In the genomic region with DNA sequence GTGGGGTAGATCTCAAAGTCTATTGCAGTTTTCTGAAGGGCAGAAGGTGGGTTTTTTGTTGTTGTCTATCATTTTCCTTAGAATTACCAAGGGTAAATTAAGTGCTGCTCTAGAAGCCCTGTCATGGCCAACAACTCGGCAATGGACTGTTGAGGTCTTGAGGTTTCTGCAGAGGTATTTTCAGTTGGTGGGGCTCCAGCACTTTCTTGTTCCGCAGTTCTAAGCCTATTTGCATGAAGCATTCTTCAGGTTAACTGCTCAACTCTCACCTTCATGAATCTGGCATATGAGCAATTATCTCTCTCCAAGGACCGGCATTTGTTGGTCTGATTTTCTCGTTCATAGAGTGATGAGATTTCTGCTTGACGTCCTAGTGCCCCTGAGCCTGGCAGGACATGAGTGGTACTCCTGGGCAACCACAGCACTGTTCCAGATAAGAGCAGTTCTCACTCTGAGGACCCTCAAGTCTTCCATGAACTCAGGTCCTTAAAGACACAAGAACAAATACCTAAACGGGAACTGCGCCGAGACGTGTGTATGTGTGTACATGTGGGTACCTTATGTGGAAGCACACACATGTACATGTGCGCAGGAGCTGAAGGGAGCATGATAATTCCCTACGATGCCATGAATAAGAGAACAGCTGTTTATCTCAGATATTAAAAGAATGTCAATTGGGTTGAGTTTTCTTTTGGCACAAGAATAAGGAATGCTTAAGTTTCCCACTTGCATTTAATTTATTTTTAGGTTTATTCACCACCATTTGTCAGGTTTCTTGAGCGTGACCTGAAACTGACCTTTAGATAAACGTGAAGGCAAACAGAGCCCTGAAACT, we compare ENCODE assay signal across 10 cellular contexts.
DNase-seq lines count a peak whose midpoint lies in the region; ATAC-seq, FAIRE-seq and TF ChIP-seq lines count a peak whose summit lies in the region.
"Had no signal": no experiment of that assay in that cellular context is flagged by ENCODE, and none has a peak within 500 bp of the region (broad histone marks: within the 10 kb centered on the region; RNA-seq: fewer than 3 reads in every experiment).

No MANE protein-coding gene starts in this region.

- no peaks in the 10 kb centered on the region for H3K9me2 ChIP-seq in Karpas-422 (replicated peaks; ENCODE audit: insufficient read depth, low read length)

- H3K4me1 ChIP-seq in Karpas-422 (ENCODE audit: low read length), result peaks cover 29% of the 10 kb centered on the region

- peak; percentile 81 for ATAC-seq in GM18867 (IDR thresholded peaks at IDR 0.05; ENCODE audit: unreplicated experiment)
- ATAC-seq in HG02610 (IDR thresholded peaks at IDR 0.05; ENCODE audit: unreplicated experiment), result peak; percentile 72
- ATAC-seq in omental fat pad (ENCODE audit: low FRiP score), result peak; percentile 15

- H3K9me3 ChIP-seq in Karpas-422 (ENCODE audit: low read length), result no peaks in the 10 kb centered on the region

- DNase-seq in Karpas-422 (peak; percentile 76), omental fat pad (ENCODE audit: low spot score) (no peak), D721Med (ENCODE audit: insufficient read length, low spot score) (no peak), HTR-8/SVneo (ENCODE audit: insufficient read length, low spot score) (no peak), AG20443 (ENCODE audit: low spot score) (no peak), epidermal melanocyte (ENCODE audit: insufficient read length, low spot score) (no peak)
- DNase-seq: activated CD4-positive, alpha-beta T cell treated with anti-CD3 and anti-CD28 coated beads, Interleukin-2, amount 10 ng/mL, durations not matched to agents 7 days and 5 days; stimulated activated CD4-positive, alpha-beta T cell treated with anti-CD3 and anti-CD28 coated beads, Interleukin-4, amount 100 ng/mL, for 4 hours had no signal

- peak overlapping the region; percentile 8; the same call in 1 of the 2 replicates for H3K9ac ChIP-seq in Karpas-422 (ENCODE audit: low read length)

- peak overlapping the region; percentile 21 for H3K4me3 ChIP-seq in Karpas-422 (ENCODE audit: low read length)

- H3K27me3 ChIP-seq in Karpas-422 (ENCODE audit: low read length), result no peaks in the 10 kb centered on the region

- FAIRE-seq in D721Med (lab: Jason Lieb, UNC) (no peak), HTR-8/SVneo (lab: Jason Lieb, UNC) (no peak)

- H3K4me2 ChIP-seq in Karpas-422 (ENCODE audit: low read depth, low read length, poor library complexity, severe bottlenecking), result peak overlapping the region; percentile 66

- H2AFZ ChIP-seq in Karpas-422 (ENCODE audit: low read length), result no peak overlapping the region

- no peaks in the 10 kb centered on the region for H3K36me3 ChIP-seq in Karpas-422 (ENCODE audit: insufficient read depth, low read length)

- no peaks in the 10 kb centered on the region for H4K20me1 ChIP-seq in Karpas-422 (ENCODE audit: insufficient read depth, low read depth, low read length)

- peak overlapping the region; percentile 16; the same call in 1 of the 2 replicates for H3K27ac ChIP-seq in Karpas-422 (ENCODE audit: low read length)

- no peak for TF ChIP-seq CTCF in omental fat pad (IDR thresholded peaks at IDR 0.05)
- no peak for TF ChIP-seq CTCF in D721Med (IDR thresholded peaks at IDR 0.05; ENCODE audit: insufficient read depth, missing control alignments)

- H3K79me2 ChIP-seq in Karpas-422 (ENCODE audit: low read length), result no peaks in the 10 kb centered on the region

Comparison
In these comparisons a context has a peak if more than half of its experiments do, and no peak if none do; other contexts are left out.
1. ATAC-seq: peak in every context shown above with its lines; median percentile 81 in GM18867; 72 in HG02610; 15 in omental fat pad.